8 cellular contexts compared by ENCODE assay signal in genomic region chr1:236103646-236104218, GRCh38.
DNase-seq lines count a peak whose midpoint lies in the region; ATAC-seq and TF ChIP-seq lines count a peak whose summit lies in the region.

No MANE protein-coding gene starts in this region.

- H3K27ac ChIP-seq in C4-2B, result no peak overlapping the region

- ATAC-seq in GM21515 (IDR thresholded peaks at IDR 0.05; ENCODE audit: unreplicated experiment), result peak; percentile 53
- no peak for ATAC-seq in GM21737 (IDR thresholded peaks at IDR 0.05; ENCODE audit: unreplicated experiment)

- TF ChIP-seq CTCF in C4-2B (conservative IDR thresholded peaks at IDR 0.05) (peak; percentile 88), WI38 (IDR thresholded peaks at IDR 0.05; ENCODE audit: low read depth, low read length) (peak; percentile 61)

- no peak overlapping the region for H3K4me3 ChIP-seq in WI38 (ENCODE audit: low read depth, low read length)

- peak; percentile 65 for DNase-seq in NCI-H2107 treated with DMSO at 0.1 percent for 48 hours (lab: John Stamatoyannopoulos, UW; ENCODE audit: unreplicated experiment)
- peak; percentile 50 for DNase-seq in central memory CD4-positive, alpha-beta T cell
- DNase-seq in kidney tubule cell (ENCODE audit: low spot score), result peak; percentile 58
- DNase-seq in stimulated activated CD4-positive, alpha-beta T cell treated with anti-CD3 and anti-CD28 coated beads, Interleukin-4, amount 100 ng/mL, for 48 hours (ENCODE audit: low read depth in 2 of 2), result peak; percentile 32 to 41
